24 cellular contexts compared by ENCODE assay signal in the genomic region with DNA sequence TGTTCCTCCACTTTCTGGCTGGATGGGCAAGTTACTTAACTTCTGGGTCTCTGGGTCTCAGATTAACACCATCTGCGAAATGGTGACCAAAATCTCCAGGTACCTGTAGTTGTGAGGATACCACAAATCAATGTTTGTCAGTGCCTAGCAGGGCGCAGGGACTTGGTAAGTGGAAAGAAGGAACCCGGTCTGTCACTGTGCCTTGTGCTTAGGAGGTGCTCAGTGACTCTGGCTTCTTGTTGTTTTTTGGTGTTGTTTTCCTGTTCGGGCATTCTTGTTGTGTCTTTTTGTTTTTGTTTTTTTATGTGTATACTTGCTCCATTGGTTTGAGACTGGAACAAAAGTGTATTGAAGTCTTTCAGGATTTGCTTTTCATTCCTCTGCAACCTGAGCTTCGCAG.
"Had no signal": no experiment of that assay in that cellular context is flagged by ENCODE, and none has a peak within 500 bp of the region (broad histone marks: within the 10 kb centered on the region; RNA-seq: fewer than 3 reads in every experiment).

No MANE protein-coding gene starts in this region.

- FAIRE-seq: endothelial cell of umbilical vein, islet of Langerhans, pancreas had no signal

- DNase-seq: effector memory CD8-positive, alpha-beta T cell; erythroblast; foreskin keratinocyte; head of caudate nucleus; mammary epithelial cell; mucosa of descending colon; naive thymus-derived CD8-positive, alpha-beta T cell; occipital lobe; pancreas; spleen; stimulated activated CD4-positive, alpha-beta T cell treated with anti-CD3 and anti-CD28 coated beads, Interleukin-15, amount 100 ng/mL, for 24 hours; stimulated activated CD4-positive, alpha-beta T cell treated with anti-CD3 and anti-CD28 coated beads, Interleukin-1b, Interleukin-23, amount 100 ng/mL, for 48 hours; stimulated activated CD4-positive, alpha-beta T cell treated with anti-CD3 and anti-CD28 coated beads, Interleukin-4, amount 100 ng/mL, for 24 hours; stimulated activated naive CD8-positive, alpha-beta T cell treated with anti-CD3 and anti-CD28 coated beads, Interleukin-15, amount 100 ng/mL, for 72 hours; testis; upper lobe of right lung had no signal

- ATAC-seq: effector memory CD8-positive, alpha-beta T cell; foreskin keratinocyte; mucosa of descending colon; naive thymus-derived CD8-positive, alpha-beta T cell; pancreas; sciatic nerve; stimulated activated memory B cell treated with anti-CD40 and anti-IgM and Interleukin-4, amounts not matched to agents 10 μg/mL and 1 μg/mL and 100 μg/mL, for 72 hours; stimulated activated naive CD8-positive, alpha-beta T cell treated with anti-CD3 and anti-CD28 coated beads, Interleukin-15, amount 100 ng/mL, for 72 hours; upper lobe of right lung had no signal

- H3K9me3 ChIP-seq: pancreas, prostate gland, spleen, testis, tibial nerve, upper lobe of right lung, vagina had no signal

- H2AFZ ChIP-seq: hepatocyte had no signal

- H3K4me1 ChIP-seq: foreskin keratinocyte, pancreas, prostate gland, spleen, upper lobe of right lung had no signal

- H3K4me2 ChIP-seq: hepatocyte had no signal

- H3K27me3 ChIP-seq: foreskin keratinocyte, hepatocyte, pancreas, spleen, testis, tibial nerve, upper lobe of right lung, vagina had no signal

- H3K36me3 ChIP-seq: pancreas, prostate gland, upper lobe of right lung had no signal

- H3K27ac ChIP-seq: foreskin keratinocyte, hepatocyte, pancreas, prostate gland, spleen, testis, tibial nerve, upper lobe of right lung, vagina had no signal

- H3K4me3 ChIP-seq: hepatocyte, mucosa of descending colon, pancreas, prostate gland, spleen, testis, tibial nerve, upper lobe of right lung, vagina had no signal
